28 cellular contexts compared by ENCODE assay signal in the genomic region with DNA sequence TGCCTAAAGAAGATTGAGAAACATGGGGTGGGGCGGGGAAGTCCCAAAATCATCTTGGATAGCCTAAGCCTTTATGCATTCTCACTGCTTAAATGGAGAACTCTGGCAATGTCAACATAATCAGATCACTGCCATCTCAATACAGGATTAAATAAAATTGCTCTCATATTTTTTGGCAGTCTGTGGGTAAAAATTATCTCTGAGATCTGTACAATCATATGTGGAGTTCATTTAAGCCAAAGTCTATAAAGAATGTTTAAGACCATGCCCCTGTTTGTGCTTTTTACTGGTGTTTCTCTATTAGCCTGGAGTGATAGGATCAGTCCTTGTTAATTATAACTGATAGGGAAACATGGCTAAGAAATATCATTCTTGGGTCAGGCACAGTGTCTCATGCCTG.
"Had no signal": no experiment of that assay in that cellular context is flagged by ENCODE, and none has a peak within 500 bp of the region (broad histone marks: within the 10 kb centered on the region; RNA-seq: fewer than 3 reads in every experiment).

No MANE protein-coding gene starts in this region.

- ATAC-seq: left colon; left lung; lower lobe of right lung; natural killer cell; psoas muscle; right lobe of liver; stimulated activated naive B cell treated with anti-CD40 and anti-IgM and Interleukin-4, amounts not matched to agents 10 μg/mL and 1 μg/mL and 100 μg/mL, for 72 hours; stimulated activated naive CD8-positive, alpha-beta T cell treated with anti-CD3 and anti-CD28 coated beads, Interleukin-15, Interleukin-2, amounts not matched to agents 100 U/mL and 50 U/mL, for 24 hours had no signal

- DNase-seq: hippocampal formation; kidney glomerular epithelial cell; left colon; left lung; lower lobe of right lung; mesendoderm; naive B cell; natural killer cell; nephron progenitor cell; occipital lobe; psoas muscle; right lobe of liver; stimulated activated CD4-positive, alpha-beta T cell treated with anti-CD3 and anti-CD28 coated beads, Interleukin-12 subunit alpha, Interleukin-12 subunit beta, amount 100 ng/mL, for 4 hours; stimulated activated CD4-positive, alpha-beta T cell treated with anti-CD3 and anti-CD28 coated beads, Interleukin-15, amount 100 ng/mL, for 24 hours; stimulated activated CD4-positive, alpha-beta T cell treated with anti-CD3 and anti-CD28 coated beads, Interleukin-2, amount 100 ng/mL, for 24 hours; stimulated activated CD4-positive, alpha-beta T cell treated with anti-CD3 and anti-CD28 coated beads, Interleukin-4, amount 100 ng/mL, for 1 hour; stimulated activated naive B cell treated with anti-CD40 and anti-IgM and Interleukin-4, amounts not matched to agents 10 μg/mL and 1 μg/mL and 100 μg/mL, for 72 hours; stimulated activated naive CD8-positive, alpha-beta T cell treated with anti-CD3 and anti-CD28 coated beads, Interleukin-15, Interleukin-2, amounts not matched to agents 100 U/mL and 50 U/mL, for 24 hours; stomach; testis; thyroid gland; transverse colon; upper lobe of left lung had no signal

- H2AFZ ChIP-seq: neural progenitor cell, parathyroid adenoma had no signal

- H3K27ac ChIP-seq: left lung, lower lobe of right lung, neural progenitor cell, neutrophil, parathyroid adenoma, psoas muscle, right atrium auricular region, right lobe of liver, skin epidermis, stomach, testis, thyroid gland, transverse colon, upper lobe of left lung had no signal

- H3K4me2 ChIP-seq: neural progenitor cell had no signal

- H3K79me2 ChIP-seq: parathyroid adenoma had no signal

- H3K9ac ChIP-seq: neural progenitor cell, parathyroid adenoma had no signal

- H3K27me3 ChIP-seq: left lung, neural progenitor cell, neutrophil, right atrium auricular region, right lobe of liver, stomach, testis, thyroid gland, transverse colon, upper lobe of left lung had no signal

- H3K36me3 ChIP-seq: lower lobe of right lung, neural progenitor cell, neutrophil, right atrium auricular region, right lobe of liver, thyroid gland, transverse colon had no signal

- H3K4me1 ChIP-seq: left lung, lower lobe of right lung, neural progenitor cell, parathyroid adenoma, psoas muscle, right atrium auricular region, right lobe of liver, stomach, testis, thyroid gland, transverse colon, upper lobe of left lung had no signal

- H3K9me3 ChIP-seq: neutrophil, right lobe of liver, testis, thyroid gland had no signal

- H3K4me3 ChIP-seq: left lung, lower lobe of right lung, neural progenitor cell, psoas muscle, right atrium auricular region, right lobe of liver, skin epidermis, stomach, testis, thyroid gland, transverse colon, upper lobe of left lung had no signal
